Comparison of ENCODE assay signal across 16 cellular contexts in genomic region chr4:68576272-68577100, GRCh38. TPM values are rescaled to one million over a fixed set of nuclear protein-coding genes. Genes with fewer than 3 reads are reported as not detected.
DNase-seq lines count a peak whose midpoint lies in the region; ATAC-seq and TF ChIP-seq lines count a peak whose summit lies in the region.
"Had no signal": no experiment of that assay in that cellular context is flagged by ENCODE, and none has a peak within 500 bp of the region (broad histone marks: within the 10 kb centered on the region; RNA-seq: fewer than 3 reads in every experiment).

TSS of gene UGT2B17 (minus strand) at chr4:68576322. CDS start at chr4:68568484, 7,838 bp downstream.

- H3K27me3 Mint-ChIP-seq in nephron progenitor cell (ENCODE audit: low read depth, poor library complexity) = no peaks in the 10 kb centered on the region
- no peaks in the 10 kb centered on the region for H3K27me3 Mint-ChIP-seq in natural killer cell treated with Interleukin-12 subunit alpha and Interleukin-12 subunit beta and Interleukin-15 and Interleukin-18, amount 100 ng/mL, for 72 hours
- H3K27me3 Mint-ChIP-seq in naive thymus-derived CD8-positive, alpha-beta T cell = peaks cover 0 to 21% (median 7%) of the 10 kb centered on the region in 5 donors

- DNase-seq in nephron progenitor cell (no peak), upper lobe of right lung (no peak), SHP77 (lab: John Stamatoyannopoulos, UW) (no peak)
- DNase-seq in natural killer cell treated with Interleukin-12 subunit alpha and Interleukin-12 subunit beta and Interleukin-15 and Interleukin-18, amount 100 ng/mL, for 72 hours (ENCODE audit: low spot score) = no peak
- no peak for DNase-seq in naive thymus-derived CD8-positive, alpha-beta T cell
- DNase-seq: activated CD4-positive, alpha-beta T cell treated with anti-CD3 and anti-CD28 coated beads for 1 hour; glutamatergic neuron; mammary epithelial cell; NCI-H1694; retina; Right ventricle myocardium superior had no signal

- ATAC-seq in GM18873 (IDR thresholded peaks at IDR 0.05; ENCODE audit: low FRiP score, unreplicated experiment) (peak; percentile 87), HG02610 (IDR thresholded peaks at IDR 0.05; ENCODE audit: unreplicated experiment) (peak; percentile 98), HG03439 (IDR thresholded peaks at IDR 0.05; ENCODE audit: unreplicated experiment) (peak; percentile 93), upper lobe of right lung (no peak)
- ATAC-seq in natural killer cell treated with Interleukin-12 subunit alpha and Interleukin-12 subunit beta and Interleukin-15 and Interleukin-18, amount 100 ng/mL, for 72 hours = no peak
- no peak for ATAC-seq in naive thymus-derived CD8-positive, alpha-beta T cell

- no peak within 1 kb of the TSS for H3K4me3 Mint-ChIP-seq in nephron progenitor cell
- no peak within 1 kb of the TSS for H3K4me3 Mint-ChIP-seq in natural killer cell treated with Interleukin-12 subunit alpha and Interleukin-12 subunit beta and Interleukin-15 and Interleukin-18, amount 100 ng/mL, for 72 hours
- H3K4me3 Mint-ChIP-seq in naive thymus-derived CD8-positive, alpha-beta T cell = no peak within 1 kb of the TSS
- H3K4me3 Mint-ChIP-seq: activated naive CD8-positive, alpha-beta T cell had no signal

- no peaks in the 10 kb centered on the region for H3K36me3 Mint-ChIP-seq in nephron progenitor cell (ENCODE audit: low read depth)
- H3K36me3 Mint-ChIP-seq in natural killer cell treated with Interleukin-12 subunit alpha and Interleukin-12 subunit beta and Interleukin-15 and Interleukin-18, amount 100 ng/mL, for 72 hours = peaks cover 5% of the 10 kb centered on the region
- H3K36me3 Mint-ChIP-seq in naive thymus-derived CD8-positive, alpha-beta T cell = no peaks in the 10 kb centered on the region

- POLR2A ChIA-PET in naive thymus-derived CD8-positive, alpha-beta T cell (lab: Charles Lee) = no interaction called here

- H3K4me3 ChIP-seq in upper lobe of right lung = no peak within 1 kb of the TSS

- H3K4me1 Mint-ChIP-seq in nephron progenitor cell = no peaks in the 10 kb centered on the region
- H3K4me1 Mint-ChIP-seq in natural killer cell treated with Interleukin-12 subunit alpha and Interleukin-12 subunit beta and Interleukin-15 and Interleukin-18, amount 100 ng/mL, for 72 hours (ENCODE audit: low read depth in 2 of 2) = no peaks in the 10 kb centered on the region
- peaks cover 0 to 2% (median 0%) of the 10 kb centered on the region in 4 donors for H3K4me1 Mint-ChIP-seq in naive thymus-derived CD8-positive, alpha-beta T cell

- H3K27me3 ChIP-seq in upper lobe of right lung = no peaks in the 10 kb centered on the region

- H3K9me3 ChIP-seq in upper lobe of right lung = no peaks in the 10 kb centered on the region

- H3K9me3 Mint-ChIP-seq in nephron progenitor cell = no peaks in the 10 kb centered on the region
- peaks cover 28% of the 10 kb centered on the region for H3K9me3 Mint-ChIP-seq in natural killer cell treated with Interleukin-12 subunit alpha and Interleukin-12 subunit beta and Interleukin-15 and Interleukin-18, amount 100 ng/mL, for 72 hours
- peaks cover 0 to 2% (median 0%) of the 10 kb centered on the region in 9 donors for H3K9me3 Mint-ChIP-seq in naive thymus-derived CD8-positive, alpha-beta T cell

- TF ChIP-seq CTCF in nephron progenitor cell (IDR thresholded peaks at IDR 0.05) = no peak
- TF ChIP-seq CTCF in upper lobe of right lung (IDR thresholded peaks at IDR 0.05) = no peak

- intact Hi-C loops in upper lobe of right lung (cut with DNase I) = no loop called here

- H3K36me3 ChIP-seq in upper lobe of right lung = no peaks in the 10 kb centered on the region

- H3K4me1 ChIP-seq in upper lobe of right lung = no peaks in the 10 kb centered on the region

- peak within 1 kb of the TSS; percentile 42 for H3K27ac Mint-ChIP-seq in nephron progenitor cell
- no peak within 1 kb of the TSS for H3K27ac Mint-ChIP-seq in natural killer cell treated with Interleukin-12 subunit alpha and Interleukin-12 subunit beta and Interleukin-15 and Interleukin-18, amount 100 ng/mL, for 72 hours
- peak within 1 kb of the TSS in 1 of 10 donors; percentile 55 for H3K27ac Mint-ChIP-seq in naive thymus-derived CD8-positive, alpha-beta T cell
- H3K27ac Mint-ChIP-seq: activated naive CD8-positive, alpha-beta T cell had no signal

- no peak within 1 kb of the TSS for H3K27ac ChIP-seq in upper lobe of right lung

RNA-seq across cellular contexts. Expression of gene UGT2B17, which starts in this region (rescaled TPM):
- not detected for total RNA-seq in natural killer cell treated with Interleukin-12 subunit alpha and Interleukin-12 subunit beta and Interleukin-15 and Interleukin-18, amount 100 ng/mL, for 72 hours
- not detected for total RNA-seq in naive thymus-derived CD8-positive, alpha-beta T cell
- polyA plus RNA-seq in naive thymus-derived CD8-positive, alpha-beta T cell = not detected
- not detected for total RNA-seq in upper lobe of right lung
- total RNA-seq: HT-29, mammary epithelial cell, Right ventricle myocardium superior had no signal
- polyA plus RNA-seq: mammary epithelial cell had no signal

Comparison
In these comparisons a context has a peak if more than half of its experiments do, and no peak if none do; other contexts are left out.
1. ATAC-seq: peak in GM18873 (single experiment), HG02610 (single experiment) and HG03439 (single experiment); none in natural killer cell treated with Interleukin-12 subunit alpha and Interleukin-12 subunit beta and Interleukin-15 and Interleukin-18, amount 100 ng/mL, for 72 hours (0 of 2), naive thymus-derived CD8-positive, alpha-beta T cell (0 of 2) and upper lobe of right lung (single experiment).